8 cellular contexts compared by ENCODE assay signal in genomic region chr6:35737413-35738211, GRCh38. TPM values are rescaled to one million over a fixed set of nuclear protein-coding genes. Genes with fewer than 3 reads are reported as not detected.
DNase-seq lines count a peak whose midpoint lies in the region; ATAC-seq, FAIRE-seq and TF ChIP-seq lines count a peak whose summit lies in the region.

No MANE protein-coding gene starts in this region.

- H3K4me1 Mint-ChIP-seq in activated T-cell treated with anti-CD3 and anti-CD28 coated beads, Interleukin-2, amount 50 U/mL, for 4 hours (ENCODE audit: low read depth) = peaks cover 39% of the 10 kb centered on the region

- H3K27me3 Mint-ChIP-seq in activated T-cell treated with anti-CD3 and anti-CD28 coated beads, Interleukin-2, amount 50 U/mL, for 4 hours (ENCODE audit: low read depth) = no peaks in the 10 kb centered on the region

- ATAC-seq in HG03432 (IDR thresholded peaks at IDR 0.05; ENCODE audit: unreplicated experiment) (peak; percentile 51), GM21717 (IDR thresholded peaks at IDR 0.05; ENCODE audit: unreplicated experiment) (no peak)
- peak; percentile 58 to 73 for ATAC-seq in activated T-cell treated with anti-CD3 and anti-CD28 coated beads, Interleukin-2, amount 50 U/mL, for 4 hours

- TF ChIP-seq CTCF in D721Med (IDR thresholded peaks at IDR 0.05; ENCODE audit: insufficient read depth, missing control alignments) = peak; percentile 87

- no peaks in the 10 kb centered on the region for H3K36me3 Mint-ChIP-seq in activated T-cell treated with anti-CD3 and anti-CD28 coated beads, Interleukin-2, amount 50 U/mL, for 4 hours (ENCODE audit: insufficient read depth)

- DNase-seq in D721Med (ENCODE audit: insufficient read length, low spot score) (peak; percentile 76), NCI-H510A (lab: John Stamatoyannopoulos, UW) (peak; percentile 58), germinal center (ENCODE audit: low spot score) (peak; percentile 80), putamen (ENCODE audit: low spot score) (peak; percentile 64), ureter (ENCODE audit: low spot score) (no peak)
- no peak for DNase-seq in activated T-cell treated with anti-CD3 and anti-CD28 coated beads, Interleukin-2, amount 50 U/mL, for 4 hours

- FAIRE-seq in D721Med (lab: Jason Lieb, UNC) = peak; percentile 68

- peak overlapping the region; percentile 44 for H3K4me3 Mint-ChIP-seq in activated T-cell treated with anti-CD3 and anti-CD28 coated beads, Interleukin-2, amount 50 U/mL, for 4 hours

- H3K9me3 Mint-ChIP-seq in activated T-cell treated with anti-CD3 and anti-CD28 coated beads, Interleukin-2, amount 50 U/mL, for 4 hours = no peaks in the 10 kb centered on the region

RNA-seq across cellular contexts. Expression of gene ARMC12, which starts 0.8 kb away (rescaled TPM):
- under 1 TPM in 2 of 3 donors, not detected in 1; 0.32 to 0.43 TPM for total RNA-seq in activated T-cell treated with anti-CD3 and anti-CD28 coated beads, Interleukin-2, amount 50 U/mL, for 4 hours
- total RNA-seq in ureter = 1.5 TPM

RNA-seq across cellular contexts. Expression of gene CLPSL2, which starts 38.8 kb away (rescaled TPM):
- total RNA-seq in activated T-cell treated with anti-CD3 and anti-CD28 coated beads, Interleukin-2, amount 50 U/mL, for 4 hours = not detected
- total RNA-seq in ureter = not detected

RNA-seq across cellular contexts. Expression of gene CLPSL1, which starts 43.2 kb away (rescaled TPM):
- total RNA-seq in activated T-cell treated with anti-CD3 and anti-CD28 coated beads, Interleukin-2, amount 50 U/mL, for 4 hours = not detected
- not detected for total RNA-seq in ureter

RNA-seq across cellular contexts. Expression of gene FKBP5, which starts 48.9 kb away (rescaled TPM):
- total RNA-seq in activated T-cell treated with anti-CD3 and anti-CD28 coated beads, Interleukin-2, amount 50 U/mL, for 4 hours = 10 to 100 TPM; 46.5 to 62.3 (median 59.9) TPM
- 112 TPM for total RNA-seq in ureter

RNA-seq across cellular contexts. Expression of gene CLPS, which starts 59.5 kb away (rescaled TPM):
- 1 to 10 TPM; 2.1 to 3.5 (median 2.4) TPM for total RNA-seq in activated T-cell treated with anti-CD3 and anti-CD28 coated beads, Interleukin-2, amount 50 U/mL, for 4 hours
- not detected for total RNA-seq in ureter

Comparison
In these comparisons a context has a peak if more than half of its experiments do, and no peak if none do; other contexts are left out.
1. DNase-seq: peak in D721Med (single experiment), NCI-H510A (single experiment), germinal center (single experiment) and putamen (single experiment); none in activated T-cell treated with anti-CD3 and anti-CD28 coated beads, Interleukin-2, amount 50 U/mL, for 4 hours (single experiment) and ureter (single experiment).